In the genomic region with DNA sequence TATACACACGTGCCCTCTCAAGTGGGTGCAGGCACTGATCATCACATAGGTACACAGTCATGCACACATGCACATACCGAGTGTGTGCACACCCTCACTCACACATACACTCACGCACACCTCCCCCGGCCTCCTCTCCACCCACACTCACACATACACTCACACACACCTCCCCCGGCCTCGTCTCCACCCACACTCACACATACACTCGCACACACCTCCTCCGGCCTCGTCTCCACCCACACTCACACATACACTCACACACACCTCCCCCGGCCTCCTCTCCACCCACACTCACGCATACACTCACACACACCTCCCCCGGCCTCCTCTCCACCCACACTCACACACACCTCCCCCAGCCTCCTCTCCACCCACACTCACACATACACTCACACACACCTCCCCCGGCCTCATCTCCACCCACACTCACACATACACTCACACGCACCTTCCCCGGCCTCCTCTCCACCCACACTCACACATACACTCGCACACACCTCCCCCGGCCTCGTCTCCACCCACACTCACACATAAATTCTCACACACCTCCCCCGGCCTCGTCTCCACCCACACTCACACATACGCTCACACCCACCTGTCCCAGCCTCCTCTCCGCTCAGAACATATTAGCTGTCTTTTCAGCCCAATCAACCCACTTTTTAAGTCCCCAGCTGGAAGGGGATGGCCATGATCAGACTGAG, we compare ENCODE assay signal across 25 cellular contexts.
"Had no signal": no experiment of that assay in that cellular context is flagged by ENCODE, and none has a peak within 500 bp of the region (broad histone marks: within the 10 kb centered on the region; RNA-seq: fewer than 3 reads in every experiment).

No MANE protein-coding gene starts in this region.

- H3K27ac ChIP-seq: heart right ventricle, hepatocyte, left ventricle myocardium inferior, pancreas, prostate gland, skin epidermis, spleen, suprapubic skin, thoracic aorta, tibial artery, upper lobe of right lung had no signal

- H3K36me3 Mint-ChIP-seq: mesothelial cell of epicardium, naive B cell, natural killer cell had no signal

- H3K4me3 Mint-ChIP-seq: mesothelial cell of epicardium; naive B cell; natural killer cell; stimulated activated naive CD8-positive, alpha-beta T cell treated with anti-CD3 and anti-CD28 coated beads, Interleukin-15, Interleukin-2, amounts not matched to agents 100 ng/mL and 50 ng/mL, for 24 hours had no signal

- H3K27me3 ChIP-seq: hepatocyte, pancreas, suprapubic skin, tibial artery, upper lobe of right lung had no signal

- H3K9me3 ChIP-seq: pancreas, prostate gland, suprapubic skin, thoracic aorta, upper lobe of right lung had no signal

- H3K4me2 ChIP-seq: hepatocyte had no signal

- H3K27ac Mint-ChIP-seq: mesothelial cell of epicardium; naive B cell; natural killer cell; stimulated activated naive CD8-positive, alpha-beta T cell treated with anti-CD3 and anti-CD28 coated beads, Interleukin-15, Interleukin-2, amounts not matched to agents 100 ng/mL and 50 ng/mL, for 24 hours had no signal

- H3K4me1 Mint-ChIP-seq: naive B cell had no signal

- H3K4me3 ChIP-seq: heart right ventricle, hepatocyte, left ventricle myocardium inferior, lung, pancreas, prostate gland, skin epidermis, spleen, suprapubic skin, thoracic aorta, tibial artery, upper lobe of right lung had no signal

- H3K9me3 Mint-ChIP-seq: mesothelial cell of epicardium, natural killer cell had no signal

- H3K79me2 ChIP-seq: hepatocyte had no signal

- H3K4me1 ChIP-seq: heart right ventricle, left ventricle myocardium inferior, pancreas, prostate gland, spleen, suprapubic skin, tibial artery, upper lobe of right lung had no signal

- ATAC-seq: heart right ventricle, natural killer cell, pancreas, right cardiac atrium, sciatic nerve, upper lobe of right lung had no signal

- DNase-seq: heart right ventricle; left ventricle myocardium inferior; mesendoderm; naive B cell; natural killer cell; nucleus accumbens; pancreas; retina; right cardiac atrium; spleen; stimulated activated CD4-positive, alpha-beta T cell treated with anti-CD3 and anti-CD28 coated beads, Interleukin-4, amount 100 ng/mL, for 4 hours; stimulated activated CD8-positive, alpha-beta memory T cell treated with anti-CD3 and anti-CD28 coated beads, Interleukin-4, amount 100 ng/mL, for 48 hours; stimulated activated naive CD4-positive, alpha-beta T cell; tibial artery; trophoblast cell; upper lobe of right lung had no signal

- FAIRE-seq: pancreas had no signal

- H3K36me3 ChIP-seq: heart right ventricle, left ventricle myocardium inferior, pancreas, prostate gland, spleen, suprapubic skin, thoracic aorta, tibial artery, upper lobe of right lung had no signal

- H2AFZ ChIP-seq: hepatocyte had no signal

- H3K27me3 Mint-ChIP-seq: naive B cell; stimulated activated naive CD8-positive, alpha-beta T cell treated with anti-CD3 and anti-CD28 coated beads, Interleukin-15, Interleukin-2, amounts not matched to agents 100 ng/mL and 50 ng/mL, for 24 hours had no signal
